Comparison of ENCODE assay signal across 8 cellular contexts in the genomic region with DNA sequence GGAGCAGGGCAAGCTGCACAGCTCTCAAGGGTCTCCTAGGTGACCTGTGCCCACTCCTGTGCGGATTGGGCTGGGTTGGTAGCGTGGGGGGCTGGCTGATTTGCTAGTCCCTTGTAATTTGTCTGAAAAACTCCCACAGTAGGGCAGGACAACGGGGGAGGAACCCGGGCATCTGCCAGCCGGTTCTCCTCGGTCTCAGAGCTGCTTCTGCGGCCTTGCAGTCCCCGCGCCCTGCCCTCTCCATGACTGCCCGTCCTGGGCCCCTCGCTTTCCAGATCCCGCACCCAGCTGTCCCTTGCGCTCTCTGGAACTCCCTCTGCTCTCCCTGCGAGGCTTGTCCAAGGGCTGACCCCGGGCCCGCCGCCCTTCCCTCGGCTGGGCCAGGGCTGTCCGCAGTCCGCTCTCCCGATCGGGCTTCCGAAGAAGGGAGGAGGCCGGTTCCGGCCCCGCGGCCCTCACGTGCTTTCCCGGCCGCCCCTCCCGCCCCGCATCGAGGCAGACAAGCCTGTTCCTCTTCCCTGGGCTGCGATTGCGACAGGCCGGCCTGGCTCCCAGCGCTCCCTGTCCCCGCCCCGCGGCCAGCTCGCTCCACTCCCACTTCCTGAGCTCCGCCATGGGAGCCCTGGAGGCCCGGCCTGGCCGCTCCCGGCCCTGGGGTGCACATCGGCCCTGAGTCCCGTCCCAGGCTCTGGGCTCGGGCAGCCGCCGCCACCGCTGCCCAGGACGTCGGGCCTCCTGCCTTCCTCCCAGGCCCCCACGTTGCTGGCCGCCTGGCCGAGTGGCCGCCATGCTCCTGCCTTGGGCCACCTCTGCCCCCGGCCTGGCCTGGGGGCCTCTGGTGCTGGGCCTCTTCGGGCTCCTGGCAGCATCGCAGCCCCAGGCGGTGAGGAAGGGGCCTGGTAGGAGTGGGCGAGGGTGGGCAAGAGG. TPM values are rescaled to one million over a fixed set of nuclear protein-coding genes. Genes with fewer than 3 reads are reported as not detected.
DNase-seq lines count a peak whose midpoint lies in the region; ATAC-seq and TF ChIP-seq lines count a peak whose summit lies in the region.

A gene (plus strand): TSS at position 591 of the 927 bp plus-strand sequence. CDS start 197 bp downstream, at position 788.

- peaks cover 19 to 41% of the 10 kb centered on the region in 2 donors for H3K4me1 ChIP-seq in adrenal gland (replicated peaks in 1 of 2)

- ATAC-seq in omental fat pad (ENCODE audit: low FRiP score) (peak; percentile 94), HG02623 (IDR thresholded peaks at IDR 0.05; ENCODE audit: unreplicated experiment) (no peak), GM19023 (IDR thresholded peaks at IDR 0.05; ENCODE audit: unreplicated experiment) (no peak)

- no peaks in the 10 kb centered on the region for H3K36me3 Mint-ChIP-seq in activated T-helper 2 cell treated with anti-CD3 and anti-CD28 coated beads, Interferon-gamma antibody, Interleukin-2, Interleukin-4, amounts not matched to agents 10 μg/mL and 5 μg/mL and 100 μg/mL, durations not matched to agents 14 hours and 24 hours and 36 hours (ENCODE audit: low read depth)

- H3K9me3 ChIP-seq in adrenal gland (replicated peaks in 1 of 3): no peaks in the 10 kb centered on the region

- H3K36me3 ChIP-seq in adrenal gland (replicated peaks in 1 of 2): peaks cover 0 to 30% of the 10 kb centered on the region in 2 donors

- H3K4me3 Mint-ChIP-seq in activated T-helper 2 cell treated with anti-CD3 and anti-CD28 coated beads, Interferon-gamma antibody, Interleukin-2, Interleukin-4, amounts not matched to agents 10 μg/mL and 5 μg/mL and 100 μg/mL, durations not matched to agents 14 hours and 24 hours and 36 hours (ENCODE audit: low read depth): no peak within 1 kb of the TSS

- peak; percentile 68 to 77 for TF ChIP-seq POLR2A in adrenal gland (IDR thresholded peaks at IDR 0.05)

- intact Hi-C loops in adrenal gland (cut with DNase I): loop anchor here (5.0 kb wide), 2 partner anchors 47 to 57 kb away; no protein-coding TSS in a partner anchor
- intact Hi-C loops in activated T-helper 2 cell treated with anti-CD3 and anti-CD28 coated beads, Interferon-gamma antibody, Interleukin-2, Interleukin-4, amounts not matched to agents 10 μg/mL and 5 μg/mL and 100 μg/mL, durations not matched to agents 14 hours and 24 hours and 36 hours (cut with micrococcal nuclease): no loop called here

- peak within 1 kb of the TSS; percentile 83 to 97 (median 95) for H3K27ac ChIP-seq in adrenal gland

- H3K4me3 ChIP-seq in adrenal gland: peak within 1 kb of the TSS; percentile 31 to 88 (median 62)

- DNase-seq in DMS53 treated with DMSO at 0.1 percent for 48 hours (lab: John Stamatoyannopoulos, UW; ENCODE audit: unreplicated experiment) (peak; percentile 97), MV-4-11 (lab: John Stamatoyannopoulos, UW) (peak; percentile 87), adrenal gland (peak; percentile 95 to 98 (median 98)), glomerular visceral epithelial cell (ENCODE audit: extremely low spot score) (peak; percentile 88), omental fat pad (ENCODE audit: low spot score) (peak; percentile 75)
- DNase-seq in activated T-helper 2 cell treated with anti-CD3 and anti-CD28 coated beads, Interferon-gamma antibody, Interleukin-2, Interleukin-4, amounts not matched to agents 10 μg/mL and 5 μg/mL and 100 μg/mL, durations not matched to agents 14 hours and 24 hours and 36 hours (ENCODE audit: low spot score): no peak

- H3K4me1 Mint-ChIP-seq in activated T-helper 2 cell treated with anti-CD3 and anti-CD28 coated beads, Interferon-gamma antibody, Interleukin-2, Interleukin-4, amounts not matched to agents 10 μg/mL and 5 μg/mL and 100 μg/mL, durations not matched to agents 14 hours and 24 hours and 36 hours (ENCODE audit: low read depth): no peaks in the 10 kb centered on the region

- no peak within 1 kb of the TSS for H3K27ac Mint-ChIP-seq in activated T-helper 2 cell treated with anti-CD3 and anti-CD28 coated beads, Interferon-gamma antibody, Interleukin-2, Interleukin-4, amounts not matched to agents 10 μg/mL and 5 μg/mL and 100 μg/mL, durations not matched to agents 14 hours and 24 hours and 36 hours

- no peaks in the 10 kb centered on the region for H3K27me3 ChIP-seq in adrenal gland

- no peaks in the 10 kb centered on the region for H3K9me3 Mint-ChIP-seq in activated T-helper 2 cell treated with anti-CD3 and anti-CD28 coated beads, Interferon-gamma antibody, Interleukin-2, Interleukin-4, amounts not matched to agents 10 μg/mL and 5 μg/mL and 100 μg/mL, durations not matched to agents 14 hours and 24 hours and 36 hours

- WGBS in adrenal gland, 4 donors: 0 to 6% (median 4%) methylated on average over 5 to 62 of the region's 62 CpGs

- TF ChIP-seq CTCF in adrenal gland (IDR thresholded peaks at IDR 0.05): peak in 1 of 6 experiments; percentile 17
- no peak for TF ChIP-seq CTCF in omental fat pad (IDR thresholded peaks at IDR 0.05)

- peaks cover 39% of the 10 kb centered on the region for H3K27me3 Mint-ChIP-seq in activated T-helper 2 cell treated with anti-CD3 and anti-CD28 coated beads, Interferon-gamma antibody, Interleukin-2, Interleukin-4, amounts not matched to agents 10 μg/mL and 5 μg/mL and 100 μg/mL, durations not matched to agents 14 hours and 24 hours and 36 hours (ENCODE audit: low read depth)

RNA-seq across cellular contexts. Expression of the gene that starts here (rescaled TPM):
- total RNA-seq in adrenal gland (100 to 1,000 TPM; 108 to 295 (median 174) TPM), omental fat pad (100 to 1,000 TPM in 3 of 4 donors, 10 to 100 TPM in 1; 99.9 to 171 (median 142) TPM)
- 100 to 1,000 TPM in 2 of 3 donors, 10 to 100 TPM in 1; 71.0 to 165 (median 119) TPM for polyA plus RNA-seq in adrenal gland
- total RNA-seq in activated T-helper 2 cell treated with anti-CD3 and anti-CD28 coated beads, Interferon-gamma antibody, Interleukin-2, Interleukin-4, amounts not matched to agents 10 μg/mL and 5 μg/mL and 100 μg/mL, durations not matched to agents 14 hours and 24 hours and 36 hours: 0.32 and 0.50 TPM in 2 replicates

Comparison
In these comparisons a context has a peak if more than half of its experiments do, and no peak if none do; other contexts are left out.
1. RNA of the gene that starts here (total RNA-seq): 108 to 295 TPM in adrenal gland and 99.9 to 171 TPM in omental fat pad; 0.32 to 0.50 TPM in activated T-helper 2 cell treated with anti-CD3 and anti-CD28 coated beads, Interferon-gamma antibody, Interleukin-2, Interleukin-4, amounts not matched to agents 10 μg/mL and 5 μg/mL and 100 μg/mL, durations not matched to agents 14 hours and 24 hours and 36 hours; every median in the first group is over 10 times any median in the second.